In the genomic region with DNA sequence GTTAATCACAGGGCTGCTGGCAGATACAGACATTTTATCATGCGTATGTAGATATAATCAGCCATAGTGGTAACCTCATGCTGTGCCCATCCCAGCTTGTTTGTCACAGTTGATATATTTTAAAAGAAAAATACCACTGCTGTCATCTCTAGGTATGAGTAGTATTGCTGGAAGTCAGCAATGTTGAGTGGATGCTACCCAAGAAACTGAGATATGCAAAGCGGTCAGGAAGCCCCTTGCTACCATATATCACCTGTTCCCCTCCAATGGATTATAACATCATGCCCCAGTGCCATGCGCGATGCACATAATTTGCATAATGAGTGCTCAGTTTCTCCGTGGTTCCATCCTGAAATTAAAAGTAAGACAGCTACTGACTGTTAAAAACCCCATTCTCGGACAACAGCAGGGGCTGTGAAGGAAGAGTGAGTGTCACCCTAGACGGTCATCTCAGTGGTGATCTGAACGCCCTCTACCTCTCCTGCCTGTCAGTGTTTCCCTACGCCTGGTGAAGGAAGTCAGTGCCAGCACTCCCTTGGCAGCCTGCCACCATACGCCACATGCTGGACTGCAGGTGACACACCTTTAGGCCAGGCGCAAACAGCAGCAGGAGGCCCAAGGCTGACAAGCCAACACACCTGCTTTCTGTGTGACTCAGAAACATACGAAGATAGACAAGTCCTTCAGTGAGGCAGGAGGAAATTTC, we compare ENCODE assay signal across 1 cellular context.
A peak's percentile ranks its signal among the peaks of the same experiment; 100 is the strongest.
TF ChIP-seq lines count a peak whose summit lies in the region.

No MANE protein-coding gene starts in this region.

TF ChIP-seq in liver, 16 proteins besides CTCF, POLR2A, EP300 and RAD21 (continued from another document):
- TF ChIP-seq RXRA (IDR thresholded peaks at IDR 0.05) (peak; percentile 29 to 71), EGR1 (IDR thresholded peaks at IDR 0.05; ENCODE audit: low read depth in 2 of 2) (peak in 1 of 2 donors; percentile 16), HNF4A (conservative IDR thresholded peaks at IDR 0.05) (peak; percentile 40 to 62), JUND (IDR thresholded peaks at IDR 0.05) (peak; percentile 12 to 40)
TF ChIP-seq in liver: peak in this region for 9.
